In genomic region chr21:38330671-38331070, GRCh38 we compare ENCODE assay signal across 25 cellular contexts.
"Had no signal": no experiment of that assay in that cellular context is flagged by ENCODE, and none has a peak within 500 bp of the region (broad histone marks: within the 10 kb centered on the region; RNA-seq: fewer than 3 reads in every experiment).

No MANE protein-coding gene starts in this region.

- H3K36me3 ChIP-seq: esophagus squamous epithelium, gastrocnemius medialis, ovary, sigmoid colon, thoracic aorta, tibial nerve, upper lobe of right lung, uterus had no signal

- ATAC-seq: effector memory CD8-positive, alpha-beta T cell; gastrocnemius medialis; left lobe of liver; naive thymus-derived CD8-positive, alpha-beta T cell; psoas muscle; right cardiac atrium; stimulated activated naive B cell treated with anti-CD40 and anti-IgM and Interleukin-4, amounts not matched to agents 10 μg/mL and 1 μg/mL and 100 μg/mL, for 72 hours; upper lobe of right lung had no signal

- H3K27me3 ChIP-seq: esophagus squamous epithelium, gastrocnemius medialis, ovary, tibial nerve, upper lobe of right lung, uterus had no signal

- DNase-seq: cortex of kidney; effector memory CD8-positive, alpha-beta T cell; erythroblast; esophagus squamous epithelium; gastrocnemius medialis; head of caudate nucleus; kidney; mesendoderm; naive thymus-derived CD8-positive, alpha-beta T cell; nephron progenitor cell; nucleus accumbens; ovary; posterior cingulate gyrus; psoas muscle; right cardiac atrium; sigmoid colon; small intestine; stimulated activated CD4-positive, alpha-beta T cell treated with anti-CD3 and anti-CD28 coated beads, Interleukin-15, amount 100 ng/mL, for 24 hours; stimulated activated CD4-positive, alpha-beta T cell treated with anti-CD3 and anti-CD28 coated beads, Interleukin-2, amount 100 ng/mL, for 48 hours; stimulated activated naive B cell treated with anti-CD40 and anti-IgM and Interleukin-4, amounts not matched to agents 10 μg/mL and 1 μg/mL and 100 μg/mL, for 72 hours; upper lobe of right lung; uterus had no signal

- H3K4me3 ChIP-seq: esophagus squamous epithelium, gastrocnemius medialis, ovary, psoas muscle, sigmoid colon, thoracic aorta, tibial nerve, upper lobe of right lung, uterus had no signal

- H3K4me1 ChIP-seq: gastrocnemius medialis, psoas muscle, sigmoid colon, tibial nerve, uterus had no signal

- H3K9me3 ChIP-seq: esophagus squamous epithelium, gastrocnemius medialis, ovary, psoas muscle, sigmoid colon, thoracic aorta, tibial nerve, upper lobe of right lung, uterus had no signal

- H3K27ac ChIP-seq: gastrocnemius medialis, ovary, psoas muscle, sigmoid colon, thoracic aorta, tibial nerve, upper lobe of right lung, uterus had no signal
